35 cellular contexts compared by ENCODE assay signal in the genomic region with DNA sequence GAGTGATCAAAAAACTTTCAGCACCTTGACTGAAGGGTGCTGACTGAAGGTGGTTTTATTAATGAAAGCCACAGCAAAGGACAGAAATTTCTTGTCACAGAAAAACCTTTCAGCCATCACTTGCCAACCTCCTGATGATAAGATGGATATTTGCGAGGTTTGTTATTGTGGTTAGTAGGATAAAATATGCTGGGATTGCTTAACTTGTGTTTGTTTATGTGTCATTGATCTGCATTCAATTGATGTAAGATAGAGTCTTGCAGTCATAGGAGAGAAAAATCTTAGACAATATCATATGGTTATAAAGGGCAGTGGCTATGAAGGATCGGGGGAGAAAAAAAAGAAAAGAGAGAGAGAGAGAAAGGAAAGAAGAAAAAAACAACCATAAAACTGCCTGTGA. TPM values are rescaled to one million over a fixed set of nuclear protein-coding genes. Genes with fewer than 3 reads are reported as not detected.
DNase-seq lines count a peak whose midpoint lies in the region; ATAC-seq, FAIRE-seq and TF ChIP-seq lines count a peak whose summit lies in the region.
"Had no signal": no experiment of that assay in that cellular context is flagged by ENCODE, and none has a peak within 500 bp of the region (broad histone marks: within the 10 kb centered on the region; RNA-seq: fewer than 3 reads in every experiment).

No MANE protein-coding gene starts in this region.

- intact Hi-C loops in IMR-90 (cut with micrococcal nuclease), result no loop called here

- no peak overlapping the region for H2BK20ac ChIP-seq in IMR-90 (ENCODE audit: low read depth, low read length)

- POLR2A ChIA-PET in A549 (lab: Yijun Ruan, JAX) (no interaction called here), IMR-90 (lab: Charles Lee; ENCODE audit: unreplicated experiment) (no interaction called here)
- POLR2A ChIA-PET in CD8-positive, alpha-beta memory T cell (lab: Charles Lee), result no interaction called here

- H3K9me3 ChIP-seq in A549 (no peaks in the 10 kb centered on the region), IMR-90 (ENCODE audit: control insufficient read depth, insufficient read depth, low read length) (no peaks in the 10 kb centered on the region), fibroblast of lung (ENCODE audit: control insufficient read depth, insufficient read depth, low read depth, low read length) (no peaks in the 10 kb centered on the region)
- H3K9me3 ChIP-seq in CD8-positive, alpha-beta memory T cell (ENCODE audit: low read length), result no peaks in the 10 kb centered on the region
- H3K9me3 ChIP-seq: esophagus squamous epithelium, left lung, thoracic aorta had no signal

- no peak overlapping the region for H3K18ac ChIP-seq in IMR-90 (ENCODE audit: low read depth, low read length)

- FAIRE-seq in A549 (lab: Jason Lieb, UNC), result no peak
- FAIRE-seq: GM12878, urothelium cell line had no signal

- H3K9ac ChIP-seq in IMR-90 (ENCODE audit: low read depth, low read length) (no peak overlapping the region), fibroblast of lung (ENCODE audit: insufficient read depth, low read length) (no peak overlapping the region)

- no peak overlapping the region for H2AK9ac ChIP-seq in IMR-90 (replicated peaks; ENCODE audit: low read depth, low read length, poor library complexity)

- H3K36me3 ChIP-seq in IMR-90 (ENCODE audit: control insufficient read depth, insufficient read depth, low read length), result no peaks in the 10 kb centered on the region
- no peaks in the 10 kb centered on the region for H3K36me3 ChIP-seq in fibroblast of lung (ENCODE audit: control insufficient read depth, insufficient read depth, low read length)
- H3K36me3 ChIP-seq in CD8-positive, alpha-beta memory T cell (ENCODE audit: insufficient read depth, low read length), result no peaks in the 10 kb centered on the region
- H3K36me3 ChIP-seq: esophagus squamous epithelium, left lung, thoracic aorta had no signal

- no peak overlapping the region for H2AK5ac ChIP-seq in IMR-90 (ENCODE audit: low read depth, low read length)

- dilution Hi-C loops in IMR-90 (cut with HindIII; ENCODE audit: low sequenced_read_pairs, unreplicated experiment), result no loop called here

- no peak overlapping the region for H4K8ac ChIP-seq in IMR-90 (ENCODE audit: low read depth in 2 of 2, low read length in 2 of 2)

- H3K27me3 ChIP-seq in IMR-90 (ENCODE audit: control insufficient read depth, insufficient read depth, low read length) (peaks cover 2% of the 10 kb centered on the region; the same call in 1 of the 2 replicates), fibroblast of lung (ENCODE audit: control insufficient read depth, insufficient read depth, low read length) (no peaks in the 10 kb centered on the region)
- H3K27me3 ChIP-seq in CD8-positive, alpha-beta memory T cell (ENCODE audit: insufficient read depth, low read length, poor library complexity, severe bottlenecking), result peaks cover 5% of the 10 kb centered on the region
- H3K27me3 ChIP-seq: esophagus squamous epithelium, left lung had no signal

- H2AFZ ChIP-seq in IMR-90 (replicated peaks; ENCODE audit: low read length, poor library complexity) (no peak overlapping the region), fibroblast of lung (ENCODE audit: low read length) (no peak overlapping the region)

- TF ChIP-seq EP300 in A549 (IDR thresholded peaks at IDR 0.05), result no peak

- H4K20me1 ChIP-seq in IMR-90 (ENCODE audit: insufficient read depth, low read length) (no peaks in the 10 kb centered on the region), fibroblast of lung (ENCODE audit: control insufficient read depth, extremely low read depth, insufficient read depth, low read length) (no peaks in the 10 kb centered on the region)

- no peak overlapping the region for H4K5ac ChIP-seq in IMR-90 (ENCODE audit: low read depth, low read length)

- in situ Hi-C loops in IMR-90 (cut with MboI; ENCODE audit: low sequenced_read_pairs) (no loop called here), astrocyte of the spinal cord (cut with HindIII; ENCODE audit: low sequenced_read_pairs) (no loop called here)

- no peak overlapping the region for H3K4me3 Mint-ChIP-seq in CD8-positive, alpha-beta memory T cell
- H3K4me3 Mint-ChIP-seq: activated CD8-positive, alpha-beta T cell treated with anti-CD3 and anti-CD28 coated beads for 36 hours; activated naive CD4-positive, alpha-beta T cell treated with anti-CD3 and anti-CD28 coated beads, Interleukin-2, amount 10 ng/mL, durations not matched to agents 7 days and 5 days; activated T-helper 17 cell treated with anti-CD3 and anti-CD28 coated beads, Interleukin-2, amount 50 U/mL, for 72 hours; CD4-positive, alpha-beta T cell; stimulated activated naive CD8-positive, alpha-beta T cell treated with anti-CD3 and anti-CD28 coated beads, Interleukin-15, amount 100 ng/mL, for 72 hours had no signal

- TF ChIP-seq CTCF in A549 (IDR thresholded peaks at IDR 0.05) (no peak), IMR-90 (conservative IDR thresholded peaks at IDR 0.05; ENCODE audit: low read depth, low read length) (no peak), astrocyte of the spinal cord (IDR thresholded peaks at IDR 0.05; ENCODE audit: low read depth, low read length) (no peak), fibroblast of lung (conservative IDR thresholded peaks at IDR 0.05 in 1 of 2, IDR thresholded peaks at IDR 0.05 in 1 of 2; ENCODE audit: low read depth in 1 of 2, low read length in 2 of 2) (no peak)

- H3K79me1 ChIP-seq in IMR-90 (ENCODE audit: low read depth in 1 of 2, low read length in 2 of 2), result no peaks in the 10 kb centered on the region

- CTCF ChIA-PET in A549 (lab: Yijun Ruan, JAX), result no interaction called here
- CTCF ChIA-PET in IMR-90 (lab: Yijun Ruan, JAX), result no interaction called here
- CTCF ChIA-PET in CD8-positive, alpha-beta memory T cell (lab: Charles Lee), result no interaction called here

- H3K4ac ChIP-seq in IMR-90 (ENCODE audit: low read depth, low read length), result no peak overlapping the region

- H3K36me3 Mint-ChIP-seq in CD8-positive, alpha-beta memory T cell, result no peaks in the 10 kb centered on the region
- no peaks in the 10 kb centered on the region for H3K36me3 Mint-ChIP-seq in activated naive CD4-positive, alpha-beta T cell treated with anti-CD3 and anti-CD28 coated beads, Interleukin-2, amount 50 U/mL, for 72 hours
- H3K36me3 Mint-ChIP-seq: activated naive CD4-positive, alpha-beta T cell treated with anti-CD3 and anti-CD28 coated beads, Interleukin-2, amount 10 ng/mL, durations not matched to agents 7 days and 5 days had no signal

- H2BK5ac ChIP-seq in IMR-90 (ENCODE audit: low read depth, low read length, poor library complexity, severe bottlenecking), result no peak overlapping the region

- H3K27ac ChIP-seq in A549 (no peak overlapping the region), IMR-90 (ENCODE audit: insufficient read depth, low read length) (no peak overlapping the region), fibroblast of lung (ENCODE audit: insufficient read depth, low read length) (no peak overlapping the region)
- no peak overlapping the region for H3K27ac ChIP-seq in CD8-positive, alpha-beta memory T cell (ENCODE audit: low read depth, low read length)
- H3K27ac ChIP-seq: esophagus squamous epithelium, left lung, thoracic aorta had no signal

- ATAC-seq in A549 (no peak), IMR-90 (ENCODE audit: low read depth) (no peak)
- ATAC-seq in activated naive CD4-positive, alpha-beta T cell treated with anti-CD3 and anti-CD28 coated beads, Interleukin-2, amount 50 U/mL, for 72 hours, result no peak
- ATAC-seq: activated CD8-positive, alpha-beta T cell treated with anti-CD3 and anti-CD28 coated beads for 36 hours; GM12878; left lung had no signal

- H3K4me2 ChIP-seq in A549, result peak overlapping the region; percentile 34; the same call in 1 of the 3 replicates
- H3K4me2 ChIP-seq in IMR-90 (ENCODE audit: low read depth, low read length), result no peak overlapping the region
- no peak overlapping the region for H3K4me2 ChIP-seq in fibroblast of lung (ENCODE audit: extremely low read depth, insufficient read depth, low read length)

- TF ChIP-seq POLR2A in A549 (IDR thresholded peaks at IDR 0.05; ENCODE audit: low read length) (no peak), IMR-90 (IDR thresholded peaks at IDR 0.05; ENCODE audit: low read depth, low read length) (no peak)

- WGBS in A549 (ENCODE audit: missing lambda C conversion rate), result 37% methylated on average over 2 of the region's 2 CpGs
- no CpG with 5 or more reads among the region's 2 CpGs for WGBS in IMR-90 (ENCODE audit: extremely low coverage in 2 of 2, insufficient read length in 1 of 2), 2 experiments

- H2BK15ac ChIP-seq in IMR-90 (ENCODE audit: low read depth, low read length), result no peak overlapping the region

- H3K23ac ChIP-seq in IMR-90 (ENCODE audit: low read depth, low read length), result no peak overlapping the region

- no peaks in the 10 kb centered on the region for H3K4me1 Mint-ChIP-seq in CD8-positive, alpha-beta memory T cell
- H3K4me1 Mint-ChIP-seq: stimulated activated naive CD8-positive, alpha-beta T cell treated with anti-CD3 and anti-CD28 coated beads, Interleukin-15, amount 100 ng/mL, for 72 hours had no signal

- H3K14ac ChIP-seq in IMR-90 (replicated peaks; ENCODE audit: low read depth, low read length), result no peak overlapping the region

- H3K4me3 ChIP-seq in A549, result no peak overlapping the region
- H3K4me3 ChIP-seq in IMR-90 (ENCODE audit: insufficient read depth, low read depth, low read length), result no peak overlapping the region
- H3K4me3 ChIP-seq in astrocyte of the spinal cord (ENCODE audit: low read depth, low read length), result no peak overlapping the region
- H3K4me3 ChIP-seq in fibroblast of lung (replicated peaks in 1 of 4; ENCODE audit: control extremely low read depth in 1 of 4, insufficient read depth in 1 of 4, low read depth in 3 of 4, low read length in 4 of 4), result no peak overlapping the region
- no peak overlapping the region for H3K4me3 ChIP-seq in CD8-positive, alpha-beta memory T cell (ENCODE audit: low read length)
- H3K4me3 ChIP-seq: esophagus squamous epithelium, GM12878, left lung, thoracic aorta had no signal

- peaks cover 32 to 54% of the 10 kb centered on the region in 2 donors for H3K27me3 Mint-ChIP-seq in CD8-positive, alpha-beta memory T cell

- TF ChIP-seq RAD21 in A549 (conservative IDR thresholded peaks at IDR 0.05 in 1 of 2, IDR thresholded peaks at IDR 0.05 in 1 of 2) (no peak), IMR-90 (IDR thresholded peaks at IDR 0.05; ENCODE audit: low read length) (no peak)

- H4K91ac ChIP-seq in IMR-90 (ENCODE audit: insufficient read depth, low read depth, low read length), result no peak overlapping the region

- no peak overlapping the region for H3K56ac ChIP-seq in IMR-90 (ENCODE audit: extremely low read depth, insufficient read depth, low read length)

- DNase-seq in A549 (ENCODE audit: low read depth in 1 of 2, low spot score in 1 of 2) (peak in 1 of 2 experiments; percentile 3), IMR-90 (no peak), astrocyte of the spinal cord (ENCODE audit: low read depth, low spot score) (peak; percentile 15), fibroblast of lung (ENCODE audit: low read depth in 2 of 2) (peak; percentile 8 to 17), islet precursor cell (no peak), NCI-H2081 treated with DMSO at 0.1 percent for 48 hours (lab: John Stamatoyannopoulos, UW) (no peak)
- DNase-seq in CD8-positive, alpha-beta memory T cell, result no peak
- DNase-seq in activated naive CD4-positive, alpha-beta T cell treated with anti-CD3 and anti-CD28 coated beads, Interleukin-2, amount 50 U/mL, for 72 hours (ENCODE audit: low spot score in 2 of 2), result no peak
- DNase-seq: activated CD4-positive, CD25-positive, alpha-beta regulatory T cell treated with anti-CD3 and anti-CD28 coated beads, Interleukin-2, amount 50 U/mL, for 72 hours; activated CD8-positive, alpha-beta memory T cell treated with anti-CD3 and anti-CD28 coated beads, Interleukin-2, amount 50 U/mL, for 48 hours; activated CD8-positive, alpha-beta T cell treated with anti-CD3 and anti-CD28 coated beads for 36 hours; activated naive CD4-positive, alpha-beta T cell treated with anti-CD3 and anti-CD28 coated beads, Interleukin-2, amount 10 ng/mL, durations not matched to agents 7 days and 5 days; AML-193; amniotic stem cell; caudate nucleus; CD4-positive, alpha-beta T cell; cortex of kidney; esophagus squamous epithelium; KBM-7; left lung; MM.1S; NCI-H1417; NCI-H2029; right cardiac atrium; SHP77; stimulated activated CD4-positive, alpha-beta T cell treated with anti-CD3 and anti-CD28 coated beads, Interleukin-2, amount 100 ng/mL, for 24 hours; stimulated activated naive CD8-positive, alpha-beta T cell treated with anti-CD3 and anti-CD28 coated beads, Interleukin-15, amount 100 ng/mL, for 72 hours had no signal

- no peak overlapping the region for H2BK120ac ChIP-seq in IMR-90 (ENCODE audit: low read depth, low read length)

- H3K4me1 ChIP-seq in A549, result peaks cover 37% of the 10 kb centered on the region
- peaks cover 2% of the 10 kb centered on the region; the same call in 1 of the 2 replicates for H3K4me1 ChIP-seq in IMR-90 (ENCODE audit: control insufficient read depth, insufficient read depth, low read length)
- H3K4me1 ChIP-seq in fibroblast of lung (ENCODE audit: control insufficient read depth, extremely low read depth, insufficient read depth, low read length), result no peaks in the 10 kb centered on the region
- no peaks in the 10 kb centered on the region for H3K4me1 ChIP-seq in CD8-positive, alpha-beta memory T cell (ENCODE audit: insufficient read depth, low read length)
- H3K4me1 ChIP-seq: esophagus squamous epithelium, left lung had no signal

- H3K27ac Mint-ChIP-seq in CD8-positive, alpha-beta memory T cell, result no peak overlapping the region
- no peak overlapping the region for H3K27ac Mint-ChIP-seq in activated naive CD4-positive, alpha-beta T cell treated with anti-CD3 and anti-CD28 coated beads, Interleukin-2, amount 50 U/mL, for 72 hours
- H3K27ac Mint-ChIP-seq: activated CD8-positive, alpha-beta T cell treated with anti-CD3 and anti-CD28 coated beads for 36 hours; activated naive CD4-positive, alpha-beta T cell treated with anti-CD3 and anti-CD28 coated beads, Interleukin-2, amount 10 ng/mL, durations not matched to agents 7 days and 5 days; activated T-helper 17 cell treated with anti-CD3 and anti-CD28 coated beads, Interleukin-2, amount 50 U/mL, for 72 hours; CD4-positive, alpha-beta T cell; stimulated activated naive CD8-positive, alpha-beta T cell treated with anti-CD3 and anti-CD28 coated beads, Interleukin-15, amount 100 ng/mL, for 72 hours had no signal

- H3K79me2 ChIP-seq in fibroblast of lung (ENCODE audit: control insufficient read depth, insufficient read depth, low read length), result no peaks in the 10 kb centered on the region

- H3K9me3 Mint-ChIP-seq in CD8-positive, alpha-beta memory T cell, result no peaks in the 10 kb centered on the region
- no peaks in the 10 kb centered on the region for H3K9me3 Mint-ChIP-seq in activated naive CD4-positive, alpha-beta T cell treated with anti-CD3 and anti-CD28 coated beads, Interleukin-2, amount 50 U/mL, for 72 hours
- H3K9me3 Mint-ChIP-seq: activated CD8-positive, alpha-beta T cell treated with anti-CD3 and anti-CD28 coated beads for 36 hours; activated naive CD4-positive, alpha-beta T cell treated with anti-CD3 and anti-CD28 coated beads, Interleukin-2, amount 10 ng/mL, durations not matched to agents 7 days and 5 days; activated T-helper 17 cell treated with anti-CD3 and anti-CD28 coated beads, Interleukin-2, amount 50 U/mL, for 72 hours; CD4-positive, alpha-beta T cell; stimulated activated naive CD8-positive, alpha-beta T cell treated with anti-CD3 and anti-CD28 coated beads, Interleukin-15, amount 100 ng/mL, for 72 hours had no signal

- BruUV-seq in IMR-90 (replicated peaks; lab: Mats Ljungman, UMichigan), result no TSS peak

- H3K9me1 ChIP-seq in IMR-90 (ENCODE audit: insufficient read depth, low read length), result no peaks in the 10 kb centered on the region

RNA-seq across cellular contexts. Expression of a gene that starts 1.2 kb away (rescaled TPM):
- polyA plus RNA-seq in A549 (2011; rRNA removed), result not detected in 2 replicates
- polyA plus RNA-seq in A549 (2012; cell fraction: cytosol; rRNA removed), result not detected in 2 replicates
- polyA plus RNA-seq in A549 (2012; cell fraction: nucleus; rRNA removed), result not detected in 2 replicates
- not detected in 3 replicates for polyA plus RNA-seq in A549 (2017; fragmentation: RNase III; extraction: RNeasy Plus Mini Kit Qiagen cat#74134 plus additional on column Dnase treatment)
- polyA minus RNA-seq in A549 (2011; rRNA and poly(A)+ RNA removed), result not detected in 2 replicates
- total RNA-seq in IMR-90 (2012; rRNA removed), result not detected in 2 replicates
- polyA plus RNA-seq in IMR-90 (2012; rRNA removed), result not detected in 2 replicates
- not detected in 2 replicates for polyA plus RNA-seq in IMR-90 (2012; cell fraction: cytosol; rRNA removed)
- not detected in 2 replicates for polyA plus RNA-seq in IMR-90 (2012; cell fraction: nucleus; rRNA removed; ENCODE audit: low replicate concordance)
- total RNA-seq in fibroblast of lung, result under 0.01 TPM in 1 of 2 replicates, not detected in the other
- not detected in 2 replicates for polyA plus RNA-seq in fibroblast of lung
- polyA plus RNA-seq in fibroblast of lung (2012), result not detected in 2 replicates
- not detected in 2 replicates for polyA minus RNA-seq in fibroblast of lung (ENCODE audit: low replicate concordance)
- not detected for total RNA-seq in CD8-positive, alpha-beta memory T cell
- polyA plus RNA-seq in CD8-positive, alpha-beta memory T cell, result not detected
- total RNA-seq in activated naive CD4-positive, alpha-beta T cell treated with anti-CD3 and anti-CD28 coated beads, Interleukin-2, amount 50 U/mL, for 72 hours, result not detected
- total RNA-seq: A172; activated CD8-positive, alpha-beta T cell treated with anti-CD3 and anti-CD28 coated beads for 36 hours; activated T-helper 17 cell treated with anti-CD3 and anti-CD28 coated beads, Interleukin-2, amount 50 U/mL, for 72 hours; CD4-positive, alpha-beta T cell; esophagus squamous epithelium; glomerular endothelial cell; GM12878; H4; left lung; right cardiac atrium; T-helper 2 cell treated with Interferon-gamma antibody and Interleukin-4, amounts not matched to agents 100 ng/mL and 5 ng/mL, for 36 hours; thoracic aorta had no signal
- polyA plus RNA-seq: GM12878, right cardiac atrium had no signal

RNA-seq across cellular contexts. Expression of a gene that starts 36.5 kb away (rescaled TPM):
- polyA plus RNA-seq in A549 (2011; rRNA removed) (not detected in 2 replicates), A549 (2017; fragmentation: RNase III; extraction: RNeasy Plus Mini Kit Qiagen cat#74134 plus additional on column Dnase treatment) (not detected in 3 replicates), IMR-90 (2012; rRNA removed) (not detected in 2 replicates), fibroblast of lung (not detected in 2 replicates)
- polyA plus RNA-seq in A549 (2012; cell fraction: cytosol; rRNA removed), result not detected in 2 replicates
- polyA plus RNA-seq in A549 (2012; cell fraction: nucleus; rRNA removed), result not detected in 2 replicates
- polyA minus RNA-seq in A549 (2011; rRNA and poly(A)+ RNA removed), result not detected in 2 replicates
- total RNA-seq in IMR-90 (2012; rRNA removed) (not detected in 2 replicates), fibroblast of lung (not detected in 2 replicates)
- polyA plus RNA-seq in IMR-90 (2012; cell fraction: cytosol; rRNA removed), result not detected in 2 replicates
- polyA plus RNA-seq in IMR-90 (2012; cell fraction: nucleus; rRNA removed; ENCODE audit: low replicate concordance), result not detected in 2 replicates
- polyA plus RNA-seq in fibroblast of lung (2012), result not detected in 2 replicates
- not detected in 2 replicates for polyA minus RNA-seq in fibroblast of lung (ENCODE audit: low replicate concordance)
- not detected for total RNA-seq in CD8-positive, alpha-beta memory T cell
- not detected for polyA plus RNA-seq in CD8-positive, alpha-beta memory T cell
- total RNA-seq in activated naive CD4-positive, alpha-beta T cell treated with anti-CD3 and anti-CD28 coated beads, Interleukin-2, amount 50 U/mL, for 72 hours, result not detected
- total RNA-seq: A172; activated CD8-positive, alpha-beta T cell treated with anti-CD3 and anti-CD28 coated beads for 36 hours; activated T-helper 17 cell treated with anti-CD3 and anti-CD28 coated beads, Interleukin-2, amount 50 U/mL, for 72 hours; CD4-positive, alpha-beta T cell; esophagus squamous epithelium; glomerular endothelial cell; H4; left lung; right cardiac atrium; T-helper 2 cell treated with Interferon-gamma antibody and Interleukin-4, amounts not matched to agents 100 ng/mL and 5 ng/mL, for 36 hours; thoracic aorta had no signal
- polyA plus RNA-seq: right cardiac atrium had no signal

Comparison
In these comparisons a context has a peak if more than half of its experiments do, and no peak if none do; other contexts are left out.
1. DNase-seq: peak in astrocyte of the spinal cord (single experiment) and fibroblast of lung (2 of 2); none in IMR-90 (single experiment), CD8-positive, alpha-beta memory T cell (0 of 5), activated naive CD4-positive, alpha-beta T cell treated with anti-CD3 and anti-CD28 coated beads, Interleukin-2, amount 50 U/mL, for 72 hours (0 of 2), islet precursor cell (single experiment) and NCI-H2081 treated with DMSO at 0.1 percent for 48 hours (single experiment).